Comparison of ENCODE assay signal across 8 cellular contexts in genomic region chr17:59332890-59333377, GRCh38. TPM values are rescaled to one million over a fixed set of nuclear protein-coding genes. Genes with fewer than 3 reads are reported as not detected.
A peak's percentile ranks its signal among the peaks of the same experiment; 100 is the strongest.
DNase-seq lines count a peak whose midpoint lies in the region; ATAC-seq and TF ChIP-seq lines count a peak whose summit lies in the region.

No MANE protein-coding gene starts in this region.

- no peaks in the 10 kb centered on the region for H3K27me3 Mint-ChIP-seq in activated T-helper 17 cell treated with anti-CD3 and anti-CD28 coated beads, Interleukin-2, amount 50 U/mL, for 72 hours

- no peaks in the 10 kb centered on the region for H3K9me3 Mint-ChIP-seq in activated T-helper 17 cell treated with anti-CD3 and anti-CD28 coated beads, Interleukin-2, amount 50 U/mL, for 72 hours

- H3K4me1 Mint-ChIP-seq in activated T-helper 17 cell treated with anti-CD3 and anti-CD28 coated beads, Interleukin-2, amount 50 U/mL, for 72 hours: peaks cover 27% of the 10 kb centered on the region

- H3K27ac Mint-ChIP-seq in activated T-helper 17 cell treated with anti-CD3 and anti-CD28 coated beads, Interleukin-2, amount 50 U/mL, for 72 hours: peak overlapping the region; percentile 82

- H3K4me3 ChIP-seq in HEK293 (ENCODE audit: low read depth, low read length) (peak overlapping the region; percentile 81), rectal smooth muscle tissue (ENCODE audit: low read length) (peak overlapping the region; percentile 85)

- POLR2A ChIA-PET in HEK293 (lab: Yijun Ruan, JAX): interaction anchor here (0.6 to 1.0 kb wide), 3 partner anchors 10 to 124 kb away, joined by 3 to 4 read pairs (median 3); no protein-coding TSS in a partner anchor

- H3K4me1 ChIP-seq in HEK293 (ENCODE audit: control insufficient read depth, insufficient read depth, low read length) (peaks cover 16% of the 10 kb centered on the region), rectal smooth muscle tissue (ENCODE audit: control insufficient read depth, insufficient read depth, low read length) (peaks cover 29% of the 10 kb centered on the region)

- no peak for ATAC-seq in activated T-helper 17 cell treated with anti-CD3 and anti-CD28 coated beads, Interleukin-2, amount 50 U/mL, for 72 hours (replicated peaks)
- ATAC-seq in left ventricle myocardium superior (peak; percentile 11), HG02763 (IDR thresholded peaks at IDR 0.05; ENCODE audit: unreplicated experiment) (no peak)

- CTCF ChIA-PET in HEK293 (lab: Yijun Ruan, JAX): interaction anchor here (0.5 to 2.7 kb wide), 7 partner anchors 9 to 107 kb away, joined by 3 to 10 read pairs (median 3); no protein-coding TSS in a partner anchor

- peak overlapping the region; percentile 21; the same call in 1 of the 2 replicates for H3K27ac ChIP-seq in HEK293 (ENCODE audit: extremely low read depth, low read depth, low read length)
- H3K27ac ChIP-seq in rectal smooth muscle tissue (ENCODE audit: low read depth, low read length): peak overlapping the region; percentile 95

- peak overlapping the region; percentile 67 for H3K9ac ChIP-seq in rectal smooth muscle tissue (ENCODE audit: low read length)

- intact Hi-C loops in left ventricle myocardium superior (cut with micrococcal nuclease): loop anchor here (5.0 to 10.0 kb wide), 2 partner anchors 34 to 92 kb away; no protein-coding TSS in a partner anchor

- no peaks in the 10 kb centered on the region for H3K36me3 Mint-ChIP-seq in activated T-helper 17 cell treated with anti-CD3 and anti-CD28 coated beads, Interleukin-2, amount 50 U/mL, for 72 hours (ENCODE audit: low read depth)

- H3K9me3 ChIP-seq in HEK293 (ENCODE audit: control insufficient read depth, insufficient read depth, low read depth, low read length): no peaks in the 10 kb centered on the region

- H3K27me3 ChIP-seq in rectal smooth muscle tissue (ENCODE audit: control insufficient read depth, insufficient read depth, low read length): no peaks in the 10 kb centered on the region

- H3K4me3 Mint-ChIP-seq in activated T-helper 17 cell treated with anti-CD3 and anti-CD28 coated beads, Interleukin-2, amount 50 U/mL, for 72 hours: peak overlapping the region; percentile 90

- DNase-seq in left ventricle myocardium superior (peak; percentile 49), NOMO-1 treated with DMSO at 0.1 percent for 48 hours (lab: John Stamatoyannopoulos, UW; ENCODE audit: unreplicated experiment) (no peak), GM20000 (ENCODE audit: low spot score) (no peak), DMS53 (lab: John Stamatoyannopoulos, UW) (no peak)

- no peaks in the 10 kb centered on the region for H3K36me3 ChIP-seq in HEK293 (ENCODE audit: control insufficient read depth in 2 of 2, insufficient read depth in 1 of 2, low read length in 2 of 2)
- H3K36me3 ChIP-seq in rectal smooth muscle tissue (ENCODE audit: control insufficient read depth, insufficient read depth, low read length): no peaks in the 10 kb centered on the region

- TF ChIP-seq CTCF in HEK293 (tag by site-specific recombination; IDR thresholded peaks at IDR 0.05): no peak
- TF ChIP-seq CTCF in GM20000 (IDR thresholded peaks at IDR 0.05; ENCODE audit: extremely low read depth, missing control alignments): no peak

TF ChIP-seq in HEK293, 187 proteins besides CTCF, POLR2A, EP300 and RAD21:
- TF ChIP-seq PRDM10 (tag by site-specific recombination; IDR thresholded peaks at IDR 0.05) (peak; percentile 64), ZNF449 (tag by site-specific recombination; IDR thresholded peaks at IDR 0.05) (peak; percentile 70), ZFP69B (tag by site-specific recombination; IDR thresholded peaks at IDR 0.05) (no peak), PRDM1 (tag by site-specific recombination; IDR thresholded peaks at IDR 0.05) (no peak)

RNA-seq across cellular contexts. Expression of gene YPEL2, which starts 1.5 kb away (rescaled TPM):
- total RNA-seq in activated T-helper 17 cell treated with anti-CD3 and anti-CD28 coated beads, Interleukin-2, amount 50 U/mL, for 72 hours: 10 to 100 TPM; 11.6 to 20.0 TPM
- 38.9 TPM for total RNA-seq in left ventricle myocardium superior
